ENCODE assay signal across 9 cellular contexts in genomic region chr3:191136347-191136746, GRCh38.
DNase-seq lines count a peak whose midpoint lies in the region; ATAC-seq and TF ChIP-seq lines count a peak whose summit lies in the region.
"Had no signal": no experiment of that assay in that cellular context is flagged by ENCODE, and none has a peak within 500 bp of the region (broad histone marks: within the 10 kb centered on the region; RNA-seq: fewer than 3 reads in every experiment).

No MANE protein-coding gene starts in this region.

- no peak overlapping the region for H3K4me3 Mint-ChIP-seq in type B pancreatic cell

- DNase-seq in cardiac muscle cell (ENCODE audit: low read depth in 1 of 2, low spot score in 1 of 2) (peak; percentile 7 to 42), Right ventricle myocardium superior (no peak), NAMALWA (ENCODE audit: low spot score) (peak; percentile 55), epithelial cell of esophagus (ENCODE audit: low read depth) (peak; percentile 39), type B pancreatic cell (ENCODE audit: extremely low spot score, unreplicated experiment) (no peak), NCI-H1436 treated with DMSO at 0.1 percent for 48 hours (lab: John Stamatoyannopoulos, UW) (no peak), CD1c-positive myeloid dendritic cell (ENCODE audit: extremely low spot score) (no peak), NCI-H2171 treated with DMSO at 0.1 percent for 48 hours (lab: John Stamatoyannopoulos, UW) (no peak)
- DNase-seq: esophagus squamous epithelium had no signal

- H3K27me3 ChIP-seq in cardiac muscle cell = no peaks in the 10 kb centered on the region
- H3K27me3 ChIP-seq: esophagus squamous epithelium had no signal

- no peak overlapping the region for H3K27ac Mint-ChIP-seq in type B pancreatic cell

- no peak overlapping the region for H3K4me3 ChIP-seq in cardiac muscle cell
- H3K4me3 ChIP-seq in epithelial cell of esophagus (ENCODE audit: low read length) = no peak overlapping the region
- H3K4me3 ChIP-seq: esophagus squamous epithelium had no signal

- H3K4me1 Mint-ChIP-seq in type B pancreatic cell (ENCODE audit: unreplicated experiment) = no peaks in the 10 kb centered on the region

- no peak for ATAC-seq in Right ventricle myocardium superior (ENCODE audit: poor library complexity)

- no peaks in the 10 kb centered on the region for H3K9me3 Mint-ChIP-seq in type B pancreatic cell

- H3K9me3 ChIP-seq in cardiac muscle cell (ENCODE audit: low read depth) = no peaks in the 10 kb centered on the region
- H3K9me3 ChIP-seq: esophagus squamous epithelium had no signal

- H3K27ac ChIP-seq in cardiac muscle cell = no peak overlapping the region
- H3K27ac ChIP-seq: esophagus squamous epithelium had no signal

- no peaks in the 10 kb centered on the region for H3K36me3 ChIP-seq in cardiac muscle cell
- H3K36me3 ChIP-seq: esophagus squamous epithelium had no signal

- H3K27me3 Mint-ChIP-seq in type B pancreatic cell = no peaks in the 10 kb centered on the region

- no peaks in the 10 kb centered on the region for H3K4me1 ChIP-seq in cardiac muscle cell (ENCODE audit: low read depth)
- H3K4me1 ChIP-seq: esophagus squamous epithelium had no signal

- TF ChIP-seq CTCF in cardiac muscle cell (IDR thresholded peaks at IDR 0.05; ENCODE audit: low read depth, low read length) = peak; percentile 38
- peak; percentile 26 for TF ChIP-seq CTCF in epithelial cell of esophagus (IDR thresholded peaks at IDR 0.05; ENCODE audit: insufficient read depth, low read depth, low read length, missing control alignments)
- peak; percentile 41 for TF ChIP-seq CTCF in type B pancreatic cell (conservative IDR thresholded peaks at IDR 0.05)

- intact Hi-C loops in Right ventricle myocardium superior (cut with DNase I) = no loop called here

- H3K36me3 Mint-ChIP-seq in type B pancreatic cell = no peaks in the 10 kb centered on the region

Comparison
In these comparisons a context has a peak if more than half of its experiments do, and no peak if none do; other contexts are left out.
1. DNase-seq: peak in cardiac muscle cell (2 of 2), NAMALWA (single experiment) and epithelial cell of esophagus (single experiment); none in Right ventricle myocardium superior (single experiment), type B pancreatic cell (single experiment), NCI-H1436 treated with DMSO at 0.1 percent for 48 hours (single experiment), CD1c-positive myeloid dendritic cell (single experiment) and NCI-H2171 treated with DMSO at 0.1 percent for 48 hours (single experiment).
2. Peak in every context shown above with its lines, with median percentiles within 50 percentile points of each other: CTCF ChIP-seq.